10 cellular contexts compared by ENCODE assay signal in the genomic region with DNA sequence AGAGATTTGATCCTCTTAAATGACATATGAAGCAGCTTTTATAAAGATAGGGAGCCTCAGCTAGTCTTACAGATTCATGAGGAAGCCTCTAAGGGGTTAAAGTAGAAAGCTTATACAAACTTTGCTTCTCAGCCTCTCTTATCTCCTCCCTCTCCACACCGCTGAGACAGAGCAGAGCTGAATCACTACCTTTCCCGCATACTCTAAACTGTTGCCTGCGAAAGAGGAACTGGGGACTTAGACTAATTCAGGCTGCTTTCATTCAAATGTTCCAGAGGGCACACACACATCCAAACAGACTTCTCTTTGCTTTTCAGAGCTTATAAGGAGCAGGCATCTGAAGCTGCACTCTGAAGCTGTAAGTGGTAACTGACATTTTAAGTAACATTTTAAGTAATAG. TPM values are rescaled to one million over a fixed set of nuclear protein-coding genes. Genes with fewer than 3 reads are reported as not detected.
A peak's percentile ranks its signal among the peaks of the same experiment; 100 is the strongest.
DNase-seq lines count a peak whose midpoint lies in the region; ATAC-seq, FAIRE-seq and TF ChIP-seq lines count a peak whose summit lies in the region.
"Had no signal": no experiment of that assay in that cellular context is flagged by ENCODE, and none has a peak within 500 bp of the region (broad histone marks: within the 10 kb centered on the region; RNA-seq: fewer than 3 reads in every experiment).

SERTM2 (plus strand) TSS at position 169 of the 400 bp plus-strand sequence. CDS start 7,213 bp downstream, outside the sequence.

- ATAC-seq in HG03159 (IDR thresholded peaks at IDR 0.05; ENCODE audit: unreplicated experiment): peak; percentile 94
- ATAC-seq in pancreas: peak in 2 of 4 donors; percentile 50 to 54
- no peak for ATAC-seq in stimulated activated effector memory CD8-positive, alpha-beta T cell treated with anti-CD3 and anti-CD28 coated beads, Interleukin-12 subunit alpha, Interleukin-12 subunit beta, amount 100 ng/mL, for 72 hours

- no peaks in the 10 kb centered on the region for H3K36me3 Mint-ChIP-seq in stimulated activated effector memory CD8-positive, alpha-beta T cell treated with anti-CD3 and anti-CD28 coated beads, Interleukin-12 subunit alpha, Interleukin-12 subunit beta, amount 100 ng/mL, for 72 hours

- peak; percentile 59 for FAIRE-seq in pancreas (lab: Jason Lieb, UNC)

- DNase-seq in SIG-M5 treated with dmso at 0.1 percent for 504 hours (lab: John Stamatoyannopoulos, UW; ENCODE audit: unreplicated experiment) (peak; percentile 7), SIG-M5 (lab: John Stamatoyannopoulos, UW) (no peak), amniotic epithelial cell (ENCODE audit: low read depth) (peak; percentile 82), pancreas (no peak), cerebellar nuclear complex (lab: John Stamatoyannopoulos, UW) (no peak), A673 (ENCODE audit: low spot score) (no peak)
- no peak for DNase-seq in stimulated activated effector memory CD8-positive, alpha-beta T cell treated with anti-CD3 and anti-CD28 coated beads, Interleukin-12 subunit alpha, Interleukin-12 subunit beta, amount 100 ng/mL, for 72 hours (ENCODE audit: low spot score in 2 of 2)
- DNase-seq: colonic mucosa, NCI-H187 treated with DMSO at 0.1 percent for 48 hours had no signal

- no peaks in the 10 kb centered on the region for H3K9me3 Mint-ChIP-seq in stimulated activated effector memory CD8-positive, alpha-beta T cell treated with anti-CD3 and anti-CD28 coated beads, Interleukin-12 subunit alpha, Interleukin-12 subunit beta, amount 100 ng/mL, for 72 hours

- BruUV-seq in A673 (replicated peaks; lab: Mats Ljungman, UMichigan): no TSS peak

- no peak within 1 kb of the TSS for H3K27ac Mint-ChIP-seq in stimulated activated effector memory CD8-positive, alpha-beta T cell treated with anti-CD3 and anti-CD28 coated beads, Interleukin-12 subunit alpha, Interleukin-12 subunit beta, amount 100 ng/mL, for 72 hours

- CTCF ChIA-PET in A673 (lab: Charles Lee): no interaction called here

- no peak within 1 kb of the TSS for H3K4me3 Mint-ChIP-seq in stimulated activated effector memory CD8-positive, alpha-beta T cell treated with anti-CD3 and anti-CD28 coated beads, Interleukin-12 subunit alpha, Interleukin-12 subunit beta, amount 100 ng/mL, for 72 hours

- intact Hi-C loops in pancreas (cut with DNase I) (no loop called here), A673 (cut with micrococcal nuclease; ENCODE audit: unreplicated experiment) (no loop called here)

- H3K9me3 ChIP-seq in pancreas (no peaks in the 10 kb centered on the region), A673 (ENCODE audit: low read depth, low read length, poor library complexity, severe bottlenecking) (no peaks in the 10 kb centered on the region)
- H3K9me3 ChIP-seq: colonic mucosa had no signal

- no peak within 1 kb of the TSS for H3K4me3 ChIP-seq in pancreas
- H3K4me3 ChIP-seq in A673 (ENCODE audit: low read depth, low read length, poor library complexity, severe bottlenecking): no peak within 1 kb of the TSS
- H3K4me3 ChIP-seq: colonic mucosa had no signal

- H3K4me1 Mint-ChIP-seq in stimulated activated effector memory CD8-positive, alpha-beta T cell treated with anti-CD3 and anti-CD28 coated beads, Interleukin-12 subunit alpha, Interleukin-12 subunit beta, amount 100 ng/mL, for 72 hours: no peaks in the 10 kb centered on the region

- H3K4me1 ChIP-seq in pancreas: no peaks in the 10 kb centered on the region
- H3K4me1 ChIP-seq in A673 (ENCODE audit: insufficient read depth, low read length, poor library complexity, severe bottlenecking): no peaks in the 10 kb centered on the region
- H3K4me1 ChIP-seq: colonic mucosa had no signal

- TF ChIP-seq CTCF in pancreas (IDR thresholded peaks at IDR 0.05): no peak
- TF ChIP-seq CTCF in A673 (conservative IDR thresholded peaks at IDR 0.05; ENCODE audit: low read depth, low read length): no peak

- peaks cover 0 to 16% (median 0%) of the 10 kb centered on the region in 4 donors for H3K27me3 ChIP-seq in pancreas
- H3K27me3 ChIP-seq in A673 (replicated peaks; ENCODE audit: insufficient read depth, low read depth, low read length, poor library complexity): peaks cover 15% of the 10 kb centered on the region
- H3K27me3 ChIP-seq: colonic mucosa had no signal

- 0 to 4% methylated on average over 3 of the region's 3 CpGs for WGBS in pancreas, 2 donors

- H3K36me3 ChIP-seq in pancreas: no peaks in the 10 kb centered on the region
- H3K36me3 ChIP-seq in A673 (ENCODE audit: insufficient read depth, low read length, poor library complexity, severe bottlenecking): no peaks in the 10 kb centered on the region
- H3K36me3 ChIP-seq: colonic mucosa had no signal

- H3K27ac ChIP-seq in pancreas (no peak within 1 kb of the TSS), A673 (ENCODE audit: low read depth, low read length, poor library complexity, severe bottlenecking) (no peak within 1 kb of the TSS)
- H3K27ac ChIP-seq: colonic mucosa had no signal

- POLR2A ChIA-PET in A673 (lab: Charles Lee; ENCODE audit: low non-redundant PET): no interaction called here

RNA-seq across cellular contexts. Expression of gene SERTM2, which starts in this region (rescaled TPM):
- total RNA-seq in pancreas (under 1 TPM in 2 of 6 donors, not detected in 4; 0.04 to 0.06 TPM), A673 (2021) (not detected in 2 replicates)
- under 1 TPM in 1 of 2 donors, not detected in 1; 0.02 TPM for polyA plus RNA-seq in pancreas

Comparison
In these comparisons a context has a peak if more than half of its experiments do, and no peak if none do; other contexts are left out.
1. DNase-seq: peak in SIG-M5 treated with dmso at 0.1 percent for 504 hours (single experiment) and amniotic epithelial cell (single experiment); none in SIG-M5 (single experiment), pancreas (0 of 6), stimulated activated effector memory CD8-positive, alpha-beta T cell treated with anti-CD3 and anti-CD28 coated beads, Interleukin-12 subunit alpha, Interleukin-12 subunit beta, amount 100 ng/mL, for 72 hours (0 of 2), cerebellar nuclear complex (0 of 2) and A673 (single experiment).